18 cellular contexts compared by ENCODE assay signal in the genomic region with DNA sequence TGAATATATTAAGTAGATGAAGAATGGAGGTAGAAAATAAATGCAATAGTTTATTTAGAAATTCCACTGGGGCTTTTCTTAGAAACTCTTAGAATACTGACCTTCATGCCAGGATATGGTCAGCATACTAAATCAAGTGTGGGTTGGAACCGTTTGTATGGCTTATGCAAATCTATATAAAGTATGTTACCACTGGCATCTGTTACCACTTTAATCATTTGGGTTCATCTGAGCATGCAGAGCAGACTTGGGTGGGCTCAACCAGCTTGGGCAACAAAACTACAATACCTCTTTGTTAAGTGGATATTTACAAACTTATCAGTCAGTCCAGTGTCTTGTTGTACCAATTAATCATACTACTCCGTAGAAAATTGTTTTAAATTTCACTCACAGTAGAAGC.
DNase-seq lines count a peak whose midpoint lies in the region; FAIRE-seq and TF ChIP-seq lines count a peak whose summit lies in the region.
"Had no signal": no experiment of that assay in that cellular context is flagged by ENCODE, and none has a peak within 500 bp of the region (broad histone marks: within the 10 kb centered on the region; RNA-seq: fewer than 3 reads in every experiment).

No MANE protein-coding gene starts in this region.

- FAIRE-seq in D721Med (lab: Jason Lieb, UNC): no peak

- DNase-seq in H4 (ENCODE audit: low spot score) (peak; percentile 75), SJCRH30 (peak; percentile 54 to 73), astrocyte of the spinal cord (ENCODE audit: low read depth, low spot score) (peak; percentile 41), renal cortical epithelial cell (ENCODE audit: low read depth) (peak; percentile 31), GOT3 (lab: John Stamatoyannopoulos, UW) (no peak), D721Med (ENCODE audit: insufficient read length, low spot score) (no peak)
- DNase-seq in activated CD4-positive, CD25-positive, alpha-beta regulatory T cell (lab: John Stamatoyannopoulos, UW): no peak
- DNase-seq: C1 segment of cervical spinal cord, DMS153, EL, HFFc6, NCI-H1105 treated with DMSO at 0.1 percent for 48 hours, NCI-H187, NCI-H748 treated with DMSO at 0.1 percent for 48 hours, PC-9, SK-N-SH had no signal

- H3K27ac ChIP-seq in SJCRH30: no peak overlapping the region; the same call in 1 of the 2 replicates
- H3K27ac ChIP-seq: A549, HL-60, PC-9 had no signal

- H3K27me3 ChIP-seq in SJCRH30: no peaks in the 10 kb centered on the region

- TF ChIP-seq CTCF in astrocyte of the spinal cord (IDR thresholded peaks at IDR 0.05; ENCODE audit: low read depth, low read length) (no peak), D721Med (IDR thresholded peaks at IDR 0.05; ENCODE audit: insufficient read depth, missing control alignments) (no peak)

- H3K4me1 ChIP-seq in SJCRH30: peaks cover 8% of the 10 kb centered on the region

- no peaks in the 10 kb centered on the region for H3K9me3 ChIP-seq in SJCRH30 (replicated peaks)
- H3K9me3 ChIP-seq: A549, SK-N-SH had no signal

- H3K4me3 ChIP-seq in SJCRH30 (no peak overlapping the region), astrocyte of the spinal cord (ENCODE audit: low read depth, low read length) (no peak overlapping the region)
- H3K4me3 ChIP-seq: A549, PC-9 had no signal

- in situ Hi-C loops in astrocyte of the spinal cord (cut with HindIII; ENCODE audit: low sequenced_read_pairs): no loop called here

- H3K36me3 ChIP-seq in SJCRH30: no peaks in the 10 kb centered on the region

Comparison
In these comparisons a context has a peak if more than half of its experiments do, and no peak if none do; other contexts are left out.
1. DNase-seq: peak in H4 (single experiment), SJCRH30 (2 of 2), astrocyte of the spinal cord (single experiment) and renal cortical epithelial cell (single experiment); none in activated CD4-positive, CD25-positive, alpha-beta regulatory T cell (0 of 4), GOT3 (single experiment) and D721Med (single experiment).